Comparison of ENCODE assay signal across 13 cellular contexts in the genomic region with DNA sequence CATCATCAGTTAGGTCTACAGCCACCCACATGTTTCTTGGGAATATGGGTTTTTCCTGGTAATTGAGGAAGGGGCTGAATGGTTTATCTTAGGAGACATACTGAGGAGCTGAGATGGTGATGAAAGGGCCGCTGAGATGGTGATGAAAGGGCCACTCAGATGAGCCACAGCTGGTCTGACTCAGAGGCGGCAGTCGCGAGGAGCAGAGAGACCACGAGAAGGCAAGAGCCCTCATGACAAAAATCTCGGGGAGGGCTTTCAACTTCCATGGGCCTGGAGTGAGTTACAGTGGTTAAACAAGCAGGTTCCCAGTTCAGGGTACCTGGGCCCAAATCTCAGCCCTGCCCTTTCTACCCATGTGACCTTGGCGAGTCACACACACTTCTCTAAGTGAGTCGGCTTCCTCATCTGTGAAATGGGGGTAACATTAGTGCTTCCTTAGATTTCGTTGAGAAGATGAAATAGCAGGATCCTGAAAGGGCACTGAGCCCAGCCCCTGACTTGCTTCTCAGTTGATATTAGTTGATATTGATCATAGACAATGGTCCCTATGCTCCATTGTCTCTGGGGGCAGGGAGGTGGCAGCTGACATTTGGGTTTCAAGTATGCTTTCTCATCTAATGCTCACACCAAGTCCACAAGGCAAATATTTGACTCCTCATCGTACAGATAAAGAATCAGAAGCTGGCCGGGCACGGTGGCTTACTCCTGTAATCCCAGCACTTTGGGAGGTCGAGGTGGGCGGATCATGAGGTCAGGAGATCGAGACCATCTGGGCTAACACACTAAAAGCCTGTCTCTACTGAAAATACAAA.
DNase-seq lines count a peak whose midpoint lies in the region; ATAC-seq lines count a peak whose summit lies in the region.
"Had no signal": no experiment of that assay in that cellular context is flagged by ENCODE, and none has a peak within 500 bp of the region (broad histone marks: within the 10 kb centered on the region; RNA-seq: fewer than 3 reads in every experiment).

No MANE protein-coding gene starts in this region.

- no peak overlapping the region for H3K4me3 Mint-ChIP-seq in activated naive CD8-positive, alpha-beta T cell treated with anti-CD3 and anti-CD28 coated beads, Interleukin-2, amount 50 U/mL, for 24 hours
- no peak overlapping the region for H3K4me3 Mint-ChIP-seq in CD8-positive, alpha-beta memory T cell
- H3K4me3 Mint-ChIP-seq: CD4-positive, CD25-positive, alpha-beta regulatory T cell had no signal

- H3K9me3 Mint-ChIP-seq in activated naive CD8-positive, alpha-beta T cell treated with anti-CD3 and anti-CD28 coated beads, Interleukin-2, amount 50 U/mL, for 24 hours = no peaks in the 10 kb centered on the region
- H3K9me3 Mint-ChIP-seq in CD8-positive, alpha-beta memory T cell = no peaks in the 10 kb centered on the region
- H3K9me3 Mint-ChIP-seq: CD4-positive, CD25-positive, alpha-beta regulatory T cell had no signal

- no peaks in the 10 kb centered on the region for H3K27me3 ChIP-seq in CD8-positive, alpha-beta memory T cell (ENCODE audit: insufficient read depth, low read length, poor library complexity, severe bottlenecking)

- H3K36me3 Mint-ChIP-seq in activated naive CD8-positive, alpha-beta T cell treated with anti-CD3 and anti-CD28 coated beads, Interleukin-2, amount 50 U/mL, for 24 hours (ENCODE audit: low read depth) = no peaks in the 10 kb centered on the region
- H3K36me3 Mint-ChIP-seq in CD8-positive, alpha-beta memory T cell = no peaks in the 10 kb centered on the region
- H3K36me3 Mint-ChIP-seq: CD4-positive, CD25-positive, alpha-beta regulatory T cell had no signal

- H3K4me1 Mint-ChIP-seq in activated naive CD8-positive, alpha-beta T cell treated with anti-CD3 and anti-CD28 coated beads, Interleukin-2, amount 50 U/mL, for 24 hours = peaks cover 14% of the 10 kb centered on the region
- no peaks in the 10 kb centered on the region for H3K4me1 Mint-ChIP-seq in CD8-positive, alpha-beta memory T cell
- H3K4me1 Mint-ChIP-seq: CD4-positive, CD25-positive, alpha-beta regulatory T cell had no signal

- no peak overlapping the region for H3K4me3 ChIP-seq in CD8-positive, alpha-beta memory T cell (ENCODE audit: low read length)
- H3K4me3 ChIP-seq: skin epidermis had no signal

- CTCF ChIA-PET in CD8-positive, alpha-beta memory T cell (lab: Charles Lee) = no interaction called here

- no peak overlapping the region for H3K27ac ChIP-seq in CD8-positive, alpha-beta memory T cell (ENCODE audit: low read depth, low read length)

- no peaks in the 10 kb centered on the region for H3K9me3 ChIP-seq in CD8-positive, alpha-beta memory T cell (ENCODE audit: low read length)

- H3K27ac Mint-ChIP-seq in activated naive CD8-positive, alpha-beta T cell treated with anti-CD3 and anti-CD28 coated beads, Interleukin-2, amount 50 U/mL, for 24 hours = peak overlapping the region; percentile 37
- H3K27ac Mint-ChIP-seq in CD8-positive, alpha-beta memory T cell = no peak overlapping the region

- peaks cover 12% of the 10 kb centered on the region for H3K27me3 Mint-ChIP-seq in activated naive CD8-positive, alpha-beta T cell treated with anti-CD3 and anti-CD28 coated beads, Interleukin-2, amount 50 U/mL, for 24 hours
- peaks cover 7 to 17% of the 10 kb centered on the region in 2 donors for H3K27me3 Mint-ChIP-seq in CD8-positive, alpha-beta memory T cell

- H3K4me1 ChIP-seq in CD8-positive, alpha-beta memory T cell (ENCODE audit: insufficient read depth, low read length) = no peaks in the 10 kb centered on the region

- ATAC-seq in activated naive CD8-positive, alpha-beta T cell treated with anti-CD3 and anti-CD28 coated beads, Interleukin-2, amount 50 U/mL, for 24 hours = peak; percentile 74
- ATAC-seq in GM21737 (IDR thresholded peaks at IDR 0.05; ENCODE audit: unreplicated experiment) (no peak), esophagus mucosa (no peak)

- POLR2A ChIA-PET in CD8-positive, alpha-beta memory T cell (lab: Charles Lee) = no interaction called here

- H3K36me3 ChIP-seq in CD8-positive, alpha-beta memory T cell (ENCODE audit: insufficient read depth, low read length) = no peaks in the 10 kb centered on the region

- DNase-seq in AG08395 (ENCODE audit: low spot score) (peak; percentile 67), EL (peak; percentile 65), mesenteric fat pad (ENCODE audit: low spot score) (peak; percentile 53), SW480 (ENCODE audit: low spot score) (no peak)
- DNase-seq in activated naive CD8-positive, alpha-beta T cell treated with anti-CD3 and anti-CD28 coated beads, Interleukin-2, amount 50 U/mL, for 24 hours = peak; percentile 34
- no peak for DNase-seq in CD8-positive, alpha-beta memory T cell
- DNase-seq: activated CD4-positive, alpha-beta T cell treated with anti-CD3 and anti-CD28 coated beads for 4 hours; CD4-positive, CD25-positive, alpha-beta regulatory T cell; effector CD4-positive, alpha-beta T cell; NCI-H146 had no signal

Comparison
In these comparisons a context has a peak if more than half of its experiments do, and no peak if none do; other contexts are left out.
1. DNase-seq: peak in AG08395 (single experiment), EL (single experiment), activated naive CD8-positive, alpha-beta T cell treated with anti-CD3 and anti-CD28 coated beads, Interleukin-2, amount 50 U/mL, for 24 hours (single experiment) and mesenteric fat pad (single experiment); none in CD8-positive, alpha-beta memory T cell (0 of 5) and SW480 (single experiment).